In the genomic region with DNA sequence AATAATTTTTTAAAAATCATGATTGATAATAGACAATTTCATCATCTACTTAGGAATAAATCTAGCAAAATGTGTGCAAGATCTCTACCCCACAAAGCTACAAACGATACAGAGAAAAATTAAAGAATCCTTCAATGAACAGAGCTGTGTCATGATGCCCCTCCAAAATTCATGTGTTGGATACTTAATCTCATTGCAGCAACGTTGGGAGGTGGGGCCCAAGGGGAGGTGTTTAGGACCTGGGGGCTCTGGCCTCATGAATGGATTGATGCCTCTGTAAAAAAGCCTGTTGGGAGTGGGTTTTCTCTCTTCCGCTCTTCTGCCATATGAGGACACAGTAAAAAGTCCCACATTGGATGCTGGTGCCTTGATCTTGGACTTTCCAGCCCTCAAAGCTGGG, we compare ENCODE assay signal across 14 cellular contexts. TPM values are rescaled to one million over a fixed set of nuclear protein-coding genes. Genes with fewer than 3 reads are reported as not detected.
"Had no signal": no experiment of that assay in that cellular context is flagged by ENCODE, and none has a peak within 500 bp of the region (broad histone marks: within the 10 kb centered on the region; RNA-seq: fewer than 3 reads in every experiment).

No MANE protein-coding gene starts in this region.

- H3K4me3 Mint-ChIP-seq: natural killer cell treated with Interleukin-12 subunit alpha and Interleukin-12 subunit beta and Interleukin-15 and Interleukin-18, amount 100 ng/mL, for 72 hours; stimulated activated memory B cell treated with anti-CD40 and anti-IgM and Interleukin-4, amounts not matched to agents 10 μg/mL and 1 μg/mL and 100 μg/mL, for 72 hours had no signal

- H3K9me3 Mint-ChIP-seq: natural killer cell treated with Interleukin-12 subunit alpha and Interleukin-12 subunit beta and Interleukin-15 and Interleukin-18, amount 100 ng/mL, for 72 hours had no signal

- H3K36me3 Mint-ChIP-seq: stimulated activated memory B cell treated with anti-CD40 and anti-IgM and Interleukin-4, amounts not matched to agents 10 μg/mL and 1 μg/mL and 100 μg/mL, for 72 hours had no signal

- H3K27ac Mint-ChIP-seq: natural killer cell treated with Interleukin-12 subunit alpha and Interleukin-12 subunit beta and Interleukin-15 and Interleukin-18, amount 100 ng/mL, for 72 hours; stimulated activated memory B cell treated with anti-CD40 and anti-IgM and Interleukin-4, amounts not matched to agents 10 μg/mL and 1 μg/mL and 100 μg/mL, for 72 hours had no signal

- DNase-seq: activated CD4-positive, CD25-positive, alpha-beta regulatory T cell; cerebellar nuclear complex; effector CD8-positive, alpha-beta T cell; foreskin keratinocyte; glutamatergic neuron; mesenchymal stem cell; nucleus accumbens; retina had no signal

- ATAC-seq: foreskin keratinocyte; natural killer cell treated with Interleukin-12 subunit alpha and Interleukin-12 subunit beta and Interleukin-15 and Interleukin-18, amount 100 ng/mL, for 72 hours had no signal

- H3K4me1 Mint-ChIP-seq: stimulated activated memory B cell treated with anti-CD40 and anti-IgM and Interleukin-4, amounts not matched to agents 10 μg/mL and 1 μg/mL and 100 μg/mL, for 72 hours had no signal

RNA-seq across cellular contexts. Expression of gene PRSS38, which starts 54.9 kb away (rescaled TPM):
- total RNA-seq: foreskin keratinocyte; liver; mucosa of gallbladder; natural killer cell treated with Interleukin-12 subunit alpha and Interleukin-12 subunit beta and Interleukin-15 and Interleukin-18, amount 100 ng/mL, for 72 hours; T-helper 2 cell treated with Interferon-gamma antibody and Interleukin-4, amounts not matched to agents 100 ng/mL and 5 ng/mL, for 36 hours; ureter had no signal
